Comparison of ENCODE assay signal across 21 cellular contexts in the genomic region with DNA sequence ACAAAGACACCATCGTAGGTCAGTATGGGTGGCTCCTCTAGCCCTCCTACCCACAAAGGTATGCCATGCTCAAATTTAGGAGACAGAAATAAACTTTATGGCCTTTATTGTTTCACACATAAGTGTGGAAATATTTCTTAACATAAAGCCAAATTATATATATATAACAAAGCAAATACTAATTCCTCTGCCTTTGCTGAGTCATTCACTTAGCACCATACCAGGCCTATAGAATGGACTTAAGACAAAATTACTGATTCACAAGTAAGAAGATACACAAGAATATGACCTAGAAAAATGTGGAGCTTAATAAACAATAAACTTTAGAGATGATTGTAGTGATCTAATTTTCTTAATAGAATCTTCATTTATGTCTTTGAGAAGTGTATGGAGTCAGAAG. TPM values are rescaled to one million over a fixed set of nuclear protein-coding genes. Genes with fewer than 3 reads are reported as not detected.
DNase-seq lines count a peak whose midpoint lies in the region; ATAC-seq, FAIRE-seq and TF ChIP-seq lines count a peak whose summit lies in the region.
"Had no signal": no experiment of that assay in that cellular context is flagged by ENCODE, and none has a peak within 500 bp of the region (broad histone marks: within the 10 kb centered on the region; RNA-seq: fewer than 3 reads in every experiment).

No MANE protein-coding gene starts in this region.

- TF ChIP-seq RAD21 in H1 (IDR thresholded peaks at IDR 0.05 in 1 of 2, conservative IDR thresholded peaks at IDR 0.05 in 1 of 2; ENCODE audit: low read depth in 2 of 2, low read length in 2 of 2) = no peak

- no peak overlapping the region for H3K18ac ChIP-seq in H1 (ENCODE audit: extremely low read depth, low read length)

- H3K4me2 ChIP-seq in OCI-LY3 (ENCODE audit: low read length) (peak overlapping the region; percentile 83), H1 (ENCODE audit: insufficient read depth in 1 of 2, low read depth in 2 of 2, low read length in 2 of 2) (no peak overlapping the region)

- H2BK120ac ChIP-seq in H1 (replicated peaks; ENCODE audit: low read depth, low read length) = no peak overlapping the region

- no peak for TF ChIP-seq CTCF in A673 (conservative IDR thresholded peaks at IDR 0.05; ENCODE audit: low read depth, low read length)
- no peak for TF ChIP-seq CTCF in OCI-LY3 (IDR thresholded peaks at IDR 0.05; ENCODE audit: low read depth, low read length)
- no peak for TF ChIP-seq CTCF in H1 (IDR thresholded peaks at IDR 0.05; ENCODE audit: control extremely low read depth in 1 of 3, insufficient read depth in 1 of 3, low read depth in 1 of 3, low read length in 3 of 3)
- TF ChIP-seq CTCF in psoas muscle (IDR thresholded peaks at IDR 0.05) = no peak
- TF ChIP-seq CTCF in brain microvascular endothelial cell (IDR thresholded peaks at IDR 0.05; ENCODE audit: low read depth, low read length, missing control alignments) = no peak

- no peaks in the 10 kb centered on the region for H3K27me3 ChIP-seq in A673 (replicated peaks; ENCODE audit: insufficient read depth, low read depth, low read length, poor library complexity)
- no peaks in the 10 kb centered on the region for H3K27me3 ChIP-seq in OCI-LY3 (ENCODE audit: low read depth, low read length)
- no peaks in the 10 kb centered on the region for H3K27me3 ChIP-seq in H1 (replicated peaks in 1 of 4; ENCODE audit: control insufficient read depth in 3 of 4, extremely low read depth in 1 of 4, insufficient read depth in 3 of 4, low read length in 3 of 4)
- H3K27me3 ChIP-seq in psoas muscle (ENCODE audit: insufficient read depth in 3 of 3, low read length in 2 of 3) = no peaks in the 10 kb centered on the region
- H3K27me3 ChIP-seq in brain microvascular endothelial cell (replicated peaks) = no peaks in the 10 kb centered on the region

- WGBS in H1 (ENCODE audit: extremely low coverage in 1 of 2, insufficient coverage in 1 of 2, insufficient read length in 1 of 2, insufficient replicate concordance in 2 of 2, low coverage in 1 of 2, low lambda C conversion rate in 2 of 2, missing lambda C conversion rate in 1 of 2), 2 experiments = 83% methylated on average over 1 of the region's 1 CpG; no CpG with 5 or more reads in 1 of the 2 experiments
- 59 to 90% (median 77%) methylated on average over 1 of the region's 1 CpG for WGBS in psoas muscle, 3 donors

- H3K9ac ChIP-seq in OCI-LY3 (ENCODE audit: low read length) (peak overlapping the region; percentile 50), H1 (replicated peaks in 1 of 4; ENCODE audit: extremely low read depth in 1 of 4, low read depth in 3 of 4, low read length in 3 of 4) (no peak overlapping the region)
- H3K9ac ChIP-seq: GM23248 had no signal

- peak in 1 of 4 donors; percentile 41 for ATAC-seq in psoas muscle
- no peak for ATAC-seq in GM18517 (IDR thresholded peaks at IDR 0.05; ENCODE audit: unreplicated experiment)
- ATAC-seq in left lobe of liver = no peak
- ATAC-seq: HCT116 had no signal

- H3K27ac ChIP-seq in A673 (ENCODE audit: low read depth, low read length, poor library complexity, severe bottlenecking) (peak overlapping the region; percentile 81), OCI-LY3 (ENCODE audit: low read length) (peak overlapping the region; percentile 40), H1 (ENCODE audit: low read depth, low read length) (no peak overlapping the region), psoas muscle (peak overlapping the region; percentile 58), brain microvascular endothelial cell (no peak overlapping the region)
- H3K27ac ChIP-seq: GM23248, RWPE1 had no signal

- no peak for FAIRE-seq in H1 (lab: Jason Lieb, UNC)

- H2AFZ ChIP-seq in OCI-LY3 (ENCODE audit: low read depth, low read length) (no peak overlapping the region), H1 (ENCODE audit: low read length) (no peak overlapping the region)
- H2AFZ ChIP-seq: GM23248 had no signal

- no peak for TF ChIP-seq EP300 in H1 (IDR thresholded peaks at IDR 0.05; ENCODE audit: borderline replicate concordance in 1 of 2, low read depth in 2 of 2, low read length in 2 of 2)

- DNase-seq in A673 (ENCODE audit: low spot score) (no peak), H1 (ENCODE audit: low read depth in 1 of 2, low spot score in 2 of 2) (no peak), psoas muscle (no peak), DMS153 (lab: John Stamatoyannopoulos, UW) (no peak), brain microvascular endothelial cell (no peak), left lobe of liver (ENCODE audit: low spot score) (no peak)
- DNase-seq: C1 segment of cervical spinal cord, DMS 273 treated with DMSO at 0.1 percent for 48 hours, GF-D8, GM23248, KBM-7, MV-4-11, NCI-H187 treated with DMSO at 0.1 percent for 48 hours, NCI-H2227 treated with DMSO at 0.1 percent for 48 hours, NCI-H510A treated with DMSO at 0.1 percent for 48 hours, NCI-H774, SIG-M5 had no signal

- POLR2A ChIA-PET in A673 (lab: Charles Lee; ENCODE audit: low non-redundant PET) = no interaction called here
- POLR2A ChIA-PET in H1 (lab: Charles Lee; ENCODE audit: partially characterized antibody) = no interaction called here

- no peaks in the 10 kb centered on the region; the same call in 1 of the 2 replicates for H3K23me2 ChIP-seq in H1 (ENCODE audit: low read depth, low read length)

- H3K14ac ChIP-seq in H1 (ENCODE audit: insufficient read length) = no peak overlapping the region

- H3K79me2 ChIP-seq in OCI-LY3 (ENCODE audit: low read length) = peaks cover 87% of the 10 kb centered on the region
- no peaks in the 10 kb centered on the region for H3K79me2 ChIP-seq in H1 (ENCODE audit: control insufficient read depth in 1 of 2, insufficient read depth in 2 of 2, low read length in 2 of 2)

- no peak overlapping the region for H3K4ac ChIP-seq in H1 (replicated peaks; ENCODE audit: insufficient read length, low read depth, low read length)

- no peak overlapping the region for H4K5ac ChIP-seq in H1 (ENCODE audit: insufficient read length, low read depth, low read length)

- no peak overlapping the region for H2BK12ac ChIP-seq in H1 (ENCODE audit: low read depth, low read length)

- TF ChIP-seq POLR2A in H1 (IDR thresholded peaks at IDR 0.05; ENCODE audit: control extremely low read depth in 1 of 2, low read depth in 2 of 2, low read length in 2 of 2) = no peak

- H3K23ac ChIP-seq in H1 (ENCODE audit: insufficient read length) = no peak overlapping the region

- no peak overlapping the region for H2BK5ac ChIP-seq in H1 (ENCODE audit: low read depth, low read length)

- H4K91ac ChIP-seq in H1 (replicated peaks; ENCODE audit: insufficient read length, low read length) = no peak overlapping the region

- no peak overlapping the region for H3K56ac ChIP-seq in H1 (replicated peaks; ENCODE audit: insufficient read length, low read depth, low read length)

- H3K79me1 ChIP-seq in H1 (ENCODE audit: low read depth, low read length) = no peaks in the 10 kb centered on the region

- in situ Hi-C loops in brain microvascular endothelial cell (cut with HindIII; ENCODE audit: low pct_ligation_motif_present, low sequenced_read_pairs) = no loop called here

- H3K4me3 ChIP-seq in A673 (ENCODE audit: low read depth, low read length, poor library complexity, severe bottlenecking) (peak overlapping the region; percentile 54), OCI-LY3 (ENCODE audit: low read length) (peak overlapping the region; percentile 96), H1 (ENCODE audit: extremely low read depth in 1 of 4, insufficient read depth in 2 of 4, low read depth in 3 of 4, low read length in 4 of 4) (no peak overlapping the region), psoas muscle (peak overlapping the region; percentile 47), brain microvascular endothelial cell (ENCODE audit: low read depth, low read length) (no peak overlapping the region)
- H3K4me3 ChIP-seq: GM23248 had no signal

- H4K20me1 ChIP-seq in OCI-LY3 (ENCODE audit: insufficient read depth, low read length) (0 out of 2 replicates have a peak, but pooled peaks cover 7% of the 10 kb centered on the region), H1 (replicated peaks in 1 of 2; ENCODE audit: control insufficient read depth in 1 of 2, insufficient read depth in 2 of 2, low read length in 2 of 2) (no peaks in the 10 kb centered on the region)

- no peak overlapping the region for H2AK5ac ChIP-seq in H1 (ENCODE audit: low read depth, low read length)

- H2BK20ac ChIP-seq in H1 (ENCODE audit: low read length) = no peak overlapping the region

- no peaks in the 10 kb centered on the region for H3K9me3 ChIP-seq in A673 (ENCODE audit: low read depth, low read length, poor library complexity, severe bottlenecking)
- H3K9me3 ChIP-seq in OCI-LY3 (ENCODE audit: insufficient read depth, low read length) = no peaks in the 10 kb centered on the region
- H3K9me3 ChIP-seq in H1 (ENCODE audit: insufficient read depth in 2 of 2, low read depth in 1 of 2, low read length in 1 of 2) = no peaks in the 10 kb centered on the region
- no peaks in the 10 kb centered on the region for H3K9me3 ChIP-seq in psoas muscle

- H3K36me3 ChIP-seq in A673 (ENCODE audit: insufficient read depth, low read length, poor library complexity, severe bottlenecking) (no peaks in the 10 kb centered on the region), OCI-LY3 (replicated peaks; ENCODE audit: low read depth, low read length) (peaks cover 12% of the 10 kb centered on the region), H1 (ENCODE audit: control insufficient read depth in 2 of 4, insufficient read depth in 4 of 4, low read length in 3 of 4) (no peaks in the 10 kb centered on the region), psoas muscle (ENCODE audit: insufficient read depth in 1 of 2, low read depth in 1 of 2) (no peaks in the 10 kb centered on the region), brain microvascular endothelial cell (replicated peaks) (no peaks in the 10 kb centered on the region)

- TSS peak; percentile 67 for BruUV-seq in A673 (replicated peaks; lab: Mats Ljungman, UMichigan)

- H3K4me1 ChIP-seq in A673 (ENCODE audit: insufficient read depth, low read length, poor library complexity, severe bottlenecking) (peaks cover 16% of the 10 kb centered on the region), OCI-LY3 (ENCODE audit: low read length) (peaks cover 28% of the 10 kb centered on the region), H1 (replicated peaks in 1 of 4; ENCODE audit: control insufficient read depth in 3 of 4, insufficient read depth in 4 of 4, low read length in 3 of 4) (no peaks in the 10 kb centered on the region), psoas muscle (peaks cover 3% of the 10 kb centered on the region)

- CTCF ChIA-PET in A673 (lab: Charles Lee) (no interaction called here), H1 (lab: Charles Lee; ENCODE audit: partially characterized antibody) (interaction anchor here (1.0 to 1.4 kb wide), 3 partner anchors 11 to 46 kb away, joined by 3 to 4 read pairs (median 3); no protein-coding TSS in a partner anchor)

- intact Hi-C loops in A673 (cut with micrococcal nuclease; ENCODE audit: unreplicated experiment) (loop anchor here (5.0 kb wide), 1 partner anchor 43 kb away; no protein-coding TSS in a partner anchor), psoas muscle (cut with DNase I) (no loop called here)

- no peak overlapping the region for H4K8ac ChIP-seq in H1 (ENCODE audit: extremely low read depth, insufficient read depth, low read length)

- H2BK15ac ChIP-seq in H1 (ENCODE audit: low read length) = no peak overlapping the region

RNA-seq across cellular contexts. Expression of gene FRK, which starts 5.2 kb away (rescaled TPM):
- total RNA-seq in A673 (2021) (10.0 and 12.3 TPM in 2 replicates), psoas muscle (1 to 10 TPM; 1.4 to 4.2 (median 1.8) TPM), left lobe of liver (12.6 TPM)
- 0.19 and 0.24 TPM in 2 replicates for total RNA-seq in H1 (2021; fragmentation: NEBNext Ultra II Directional; extraction: Animal tissue kit (Norgen Biotek cat#: 25700))
- polyA plus RNA-seq in H1 (2011; rRNA removed) (0.06 and 0.11 TPM in 2 replicates), psoas muscle (1 to 10 TPM in 1 of 3 donors, under 1 TPM in 2; 0.10 to 1.3 (median 0.44) TPM)
- polyA plus RNA-seq in H1 (2011; cell fraction: cytosol; rRNA removed) = 0.12 TPM
- 0.06 TPM for polyA plus RNA-seq in H1 (2011; cell fraction: nucleus; rRNA removed)
- 0.05 to 0.10 TPM (median 0.06 TPM) in 4 replicates for polyA plus RNA-seq in H1 (2012, experiment 1 of 2)
- not detected for polyA plus RNA-seq in H1 (2012, experiment 2 of 2)
- polyA plus RNA-seq in H1 (2013, experiment 1 of 2) = 0.08 TPM
- polyA plus RNA-seq in H1 (2013, experiment 2 of 2) = 0.07 TPM
- 0.25 and 0.41 TPM in 2 replicates for polyA minus RNA-seq in H1 (2011; rRNA and poly(A)+ RNA removed)
- polyA minus RNA-seq in H1 (2011; cell fraction: cytosol; rRNA and poly(A)+ RNA removed) = 0.07 TPM
- polyA minus RNA-seq in H1 (2011; cell fraction: nucleus; rRNA and poly(A)+ RNA removed) = 0.60 TPM

RNA-seq across cellular contexts. Expression of gene NT5DC1, which starts 45.1 kb away (rescaled TPM):
- total RNA-seq in A673 (2021) = 37.9 and 47.9 TPM in 2 replicates
- 72.7 and 77.9 TPM in 2 replicates for total RNA-seq in H1 (2021; fragmentation: NEBNext Ultra II Directional; extraction: Animal tissue kit (Norgen Biotek cat#: 25700))
- 25.3 and 27.3 TPM in 2 replicates for polyA plus RNA-seq in H1 (2011; rRNA removed)
- polyA plus RNA-seq in H1 (2011; cell fraction: cytosol; rRNA removed) = 36.4 TPM
- 27.3 TPM for polyA plus RNA-seq in H1 (2011; cell fraction: nucleus; rRNA removed)
- polyA plus RNA-seq in H1 (2012, experiment 1 of 2) = 55.9 to 81.2 TPM (median 63.0 TPM) in 4 replicates
- 6.6 TPM for polyA plus RNA-seq in H1 (2012, experiment 2 of 2)
- 16.0 TPM for polyA plus RNA-seq in H1 (2013, experiment 1 of 2)
- 16.9 TPM for polyA plus RNA-seq in H1 (2013, experiment 2 of 2)
- polyA minus RNA-seq in H1 (2011; rRNA and poly(A)+ RNA removed) = 54.2 and 66.1 TPM in 2 replicates
- polyA minus RNA-seq in H1 (2011; cell fraction: cytosol; rRNA and poly(A)+ RNA removed) = 68.4 TPM
- polyA minus RNA-seq in H1 (2011; cell fraction: nucleus; rRNA and poly(A)+ RNA removed) = 79.8 TPM
- total RNA-seq in psoas muscle = 10 to 100 TPM; 26.7 to 30.9 (median 27.8) TPM
- 10 to 100 TPM in 2 of 3 donors, 1 to 10 TPM in 1; 4.6 to 12.7 (median 12.3) TPM for polyA plus RNA-seq in psoas muscle
- 50.4 TPM for total RNA-seq in left lobe of liver

Comparison
In these comparisons a context has a peak if more than half of its experiments do, and no peak if none do; other contexts are left out.
1. H3K27ac ChIP-seq: peak in A673 (single experiment), OCI-LY3 (single experiment) and psoas muscle (single experiment); none in H1 (single experiment) and brain microvascular endothelial cell (single experiment).
2. H3K4me3 ChIP-seq: peak in A673 (single experiment), OCI-LY3 (single experiment) and psoas muscle (single experiment); none in H1 (0 of 4) and brain microvascular endothelial cell (single experiment).